12 cellular contexts compared by ENCODE assay signal in the genomic region with DNA sequence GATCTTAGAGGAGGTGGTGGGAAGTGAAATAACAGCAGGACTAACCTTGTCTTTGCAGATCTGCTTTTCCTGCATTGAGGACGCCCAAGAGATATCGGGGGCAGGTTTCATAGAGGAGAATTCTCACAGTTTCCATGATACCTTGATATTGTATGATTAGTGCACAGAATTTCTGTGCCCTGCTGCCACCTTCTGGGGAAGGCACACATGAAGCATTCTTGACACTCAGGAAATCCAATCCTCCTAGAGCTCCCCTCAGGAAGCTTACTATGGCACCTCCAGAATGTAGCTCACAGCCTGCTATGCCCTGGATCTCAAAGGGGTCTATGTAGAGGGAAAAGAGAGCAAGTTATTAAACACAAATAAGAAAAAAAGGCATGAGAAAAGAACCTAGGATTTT. TPM values are rescaled to one million over a fixed set of nuclear protein-coding genes. Genes with fewer than 3 reads are reported as not detected.
DNase-seq lines count a peak whose midpoint lies in the region; ATAC-seq and TF ChIP-seq lines count a peak whose summit lies in the region.
"Had no signal": no experiment of that assay in that cellular context is flagged by ENCODE, and none has a peak within 500 bp of the region (broad histone marks: within the 10 kb centered on the region; RNA-seq: fewer than 3 reads in every experiment).

No MANE protein-coding gene starts in this region.

- no peaks in the 10 kb centered on the region for H3K36me3 ChIP-seq in spleen

- no peak overlapping the region for H3K4me3 Mint-ChIP-seq in activated CD8-positive, alpha-beta T cell treated with anti-CD3 and anti-CD28 coated beads for 36 hours
- H3K4me3 Mint-ChIP-seq in natural killer cell treated with Interleukin-12 subunit alpha and Interleukin-12 subunit beta and Interleukin-15 and Interleukin-18, amount 100 ng/mL, for 72 hours: no peak overlapping the region

- peaks cover 6% of the 10 kb centered on the region for H3K4me1 Mint-ChIP-seq in activated CD8-positive, alpha-beta T cell treated with anti-CD3 and anti-CD28 coated beads for 36 hours (ENCODE audit: low read depth)
- H3K4me1 Mint-ChIP-seq in natural killer cell treated with Interleukin-12 subunit alpha and Interleukin-12 subunit beta and Interleukin-15 and Interleukin-18, amount 100 ng/mL, for 72 hours (ENCODE audit: low read depth in 2 of 2): peaks cover 11 to 17% of the 10 kb centered on the region in 2 donors

- intact Hi-C loops in activated CD8-positive, alpha-beta T cell treated with anti-CD3 and anti-CD28 coated beads for 36 hours (cut with micrococcal nuclease): loop anchor here (1.0 kb wide), 1 partner anchor 126 kb away; no protein-coding TSS in a partner anchor
- intact Hi-C loops in spleen (cut with DNase I; ENCODE audit: low total_unique reads): no loop called here

- peaks cover 0 to 61% (median 19%) of the 10 kb centered on the region in 6 donors for H3K4me1 ChIP-seq in spleen

- H3K27ac ChIP-seq in spleen: no peak overlapping the region

- H3K4me3 ChIP-seq in spleen: no peak overlapping the region

- H3K27me3 ChIP-seq in spleen (replicated peaks in 1 of 7): no peaks in the 10 kb centered on the region

- peaks cover 3% of the 10 kb centered on the region for H3K27me3 Mint-ChIP-seq in activated CD8-positive, alpha-beta T cell treated with anti-CD3 and anti-CD28 coated beads for 36 hours
- H3K27me3 Mint-ChIP-seq in natural killer cell treated with Interleukin-12 subunit alpha and Interleukin-12 subunit beta and Interleukin-15 and Interleukin-18, amount 100 ng/mL, for 72 hours: peaks cover 0 to 4% of the 10 kb centered on the region in 2 donors

- no peaks in the 10 kb centered on the region for H3K9me3 Mint-ChIP-seq in activated CD8-positive, alpha-beta T cell treated with anti-CD3 and anti-CD28 coated beads for 36 hours
- H3K9me3 Mint-ChIP-seq in natural killer cell treated with Interleukin-12 subunit alpha and Interleukin-12 subunit beta and Interleukin-15 and Interleukin-18, amount 100 ng/mL, for 72 hours: no peaks in the 10 kb centered on the region

- POLR2A ChIA-PET in activated CD8-positive, alpha-beta T cell treated with anti-CD3 and anti-CD28 coated beads for 36 hours (lab: Charles Lee): interaction anchor here (0.8 kb wide), 1 partner anchor 71 kb away, joined by 3 read pairs; no protein-coding TSS in a partner anchor

- H3K9me3 ChIP-seq in spleen: no peaks in the 10 kb centered on the region

- peak; percentile 39 for ATAC-seq in activated CD8-positive, alpha-beta T cell treated with anti-CD3 and anti-CD28 coated beads for 36 hours
- no peak for ATAC-seq in natural killer cell treated with Interleukin-12 subunit alpha and Interleukin-12 subunit beta and Interleukin-15 and Interleukin-18, amount 100 ng/mL, for 72 hours
- no peak for ATAC-seq in GM19351 (IDR thresholded peaks at IDR 0.05; ENCODE audit: unreplicated experiment)
- ATAC-seq in GM19395 (IDR thresholded peaks at IDR 0.05; ENCODE audit: unreplicated experiment): no peak
- ATAC-seq: activated CD4-positive, CD25-positive, alpha-beta regulatory T cell treated with anti-CD3 and anti-CD28 coated beads, Interleukin-2, amount 50 U/mL, for 24 hours had no signal

- DNase-seq in activated T-cell treated with anti-CD3 and anti-CD28 coated beads, Interleukin-2, amount 50 U/mL, for 48 hours: peak; percentile 23 to 34
- DNase-seq in activated T-cell treated with anti-CD3 and anti-CD28 coated beads for 4 hours (no peak), spleen (no peak)
- peak; percentile 46 for DNase-seq in activated CD8-positive, alpha-beta T cell treated with anti-CD3 and anti-CD28 coated beads for 36 hours
- DNase-seq in natural killer cell treated with Interleukin-12 subunit alpha and Interleukin-12 subunit beta and Interleukin-15 and Interleukin-18, amount 100 ng/mL, for 72 hours (ENCODE audit: low spot score): no peak
- DNase-seq: NCI-H2081 had no signal

- H3K27ac Mint-ChIP-seq in activated CD8-positive, alpha-beta T cell treated with anti-CD3 and anti-CD28 coated beads for 36 hours: no peak overlapping the region
- H3K27ac Mint-ChIP-seq in natural killer cell treated with Interleukin-12 subunit alpha and Interleukin-12 subunit beta and Interleukin-15 and Interleukin-18, amount 100 ng/mL, for 72 hours: no peak overlapping the region

- 56 to 76% (median 66%) methylated on average over 2 of the region's 2 CpGs for WGBS in spleen, 5 donors

- no peaks in the 10 kb centered on the region for H3K36me3 Mint-ChIP-seq in activated CD8-positive, alpha-beta T cell treated with anti-CD3 and anti-CD28 coated beads for 36 hours (ENCODE audit: low read depth)
- no peaks in the 10 kb centered on the region for H3K36me3 Mint-ChIP-seq in natural killer cell treated with Interleukin-12 subunit alpha and Interleukin-12 subunit beta and Interleukin-15 and Interleukin-18, amount 100 ng/mL, for 72 hours

- peak; percentile 45 for TF ChIP-seq CTCF in LNCAP (IDR thresholded peaks at IDR 0.05)
- no peak for TF ChIP-seq CTCF in activated CD8-positive, alpha-beta T cell treated with anti-CD3 and anti-CD28 coated beads for 36 hours (IDR thresholded peaks at IDR 0.05)
- TF ChIP-seq CTCF in spleen (IDR thresholded peaks at IDR 0.05 in 8 of 11, conservative IDR thresholded peaks at IDR 0.05 in 3 of 11): peak in 9 of 11 experiments; percentile 28 to 55 (median 41)

- CTCF ChIA-PET in activated CD8-positive, alpha-beta T cell treated with anti-CD3 and anti-CD28 coated beads for 36 hours (lab: Charles Lee): interaction anchor here (0.8 to 2.0 kb wide), 5 partner anchors 19 to 126 kb away, joined by 3 to 20 read pairs (median 3); no protein-coding TSS in a partner anchor

- no peak for TF ChIP-seq POLR2A in spleen (IDR thresholded peaks at IDR 0.05)

RNA-seq across cellular contexts. Expression of a gene that starts 1.5 kb away (rescaled TPM):
- total RNA-seq in activated CD8-positive, alpha-beta T cell treated with anti-CD3 and anti-CD28 coated beads for 36 hours: not detected
- under 1 TPM in 2 of 7 donors, not detected in 5; 0.36 to 0.37 TPM for total RNA-seq in spleen
- polyA plus RNA-seq in spleen: under 1 TPM in 2 of 3 donors, not detected in 1; 0.11 to 0.29 TPM
- total RNA-seq in natural killer cell treated with Interleukin-12 subunit alpha and Interleukin-12 subunit beta and Interleukin-15 and Interleukin-18, amount 100 ng/mL, for 72 hours: not detected
- total RNA-seq: astrocyte, frontal cortex had no signal

RNA-seq across cellular contexts. Expression of a gene that starts 23.9 kb away (rescaled TPM):
- not detected for total RNA-seq in activated CD8-positive, alpha-beta T cell treated with anti-CD3 and anti-CD28 coated beads for 36 hours
- total RNA-seq in spleen: 1 to 10 TPM in 2 of 7 donors, under 1 TPM in 3, not detected in 2; 0.26 to 2.6 (median 0.85) TPM
- polyA plus RNA-seq in spleen: under 1 TPM; 0.09 to 0.42 (median 0.10) TPM
- total RNA-seq in natural killer cell treated with Interleukin-12 subunit alpha and Interleukin-12 subunit beta and Interleukin-15 and Interleukin-18, amount 100 ng/mL, for 72 hours: not detected
- total RNA-seq: astrocyte, frontal cortex had no signal

RNA-seq across cellular contexts. Expression of a gene that starts 40.1 kb away (rescaled TPM):
- total RNA-seq in activated CD8-positive, alpha-beta T cell treated with anti-CD3 and anti-CD28 coated beads for 36 hours: under 1 TPM; 0.25 to 0.65 TPM
- 10 to 100 TPM; 15.0 to 51.6 (median 19.3) TPM for total RNA-seq in spleen
- 10 to 100 TPM; 38.4 to 85.3 (median 55.0) TPM for polyA plus RNA-seq in spleen
- total RNA-seq in natural killer cell treated with Interleukin-12 subunit alpha and Interleukin-12 subunit beta and Interleukin-15 and Interleukin-18, amount 100 ng/mL, for 72 hours: not detected
- total RNA-seq: astrocyte had no signal

Comparison
In these comparisons a context has a peak if more than half of its experiments do, and no peak if none do; other contexts are left out.
1. DNase-seq: peak in activated T-cell treated with anti-CD3 and anti-CD28 coated beads, Interleukin-2, amount 50 U/mL, for 48 hours (2 of 2) and activated CD8-positive, alpha-beta T cell treated with anti-CD3 and anti-CD28 coated beads for 36 hours (single experiment); none in activated T-cell treated with anti-CD3 and anti-CD28 coated beads for 4 hours (single experiment), spleen (single experiment) and natural killer cell treated with Interleukin-12 subunit alpha and Interleukin-12 subunit beta and Interleukin-15 and Interleukin-18, amount 100 ng/mL, for 72 hours (single experiment).
2. RNA of a gene that starts 40.1 kb away (total RNA-seq): 15.0 to 51.6 TPM in spleen; 0.25 to 0.65 TPM in activated CD8-positive, alpha-beta T cell treated with anti-CD3 and anti-CD28 coated beads for 36 hours and not detected in natural killer cell treated with Interleukin-12 subunit alpha and Interleukin-12 subunit beta and Interleukin-15 and Interleukin-18, amount 100 ng/mL, for 72 hours; every median in the first group is over 4 times any median in the second.